Comparison of ENCODE assay signal across 21 cellular contexts in genomic region chr22:20781272-20781990, GRCh38. TPM values are rescaled to one million over a fixed set of nuclear protein-coding genes. Genes with fewer than 3 reads are reported as not detected.
DNase-seq lines count a peak whose midpoint lies in the region; ATAC-seq, FAIRE-seq and TF ChIP-seq lines count a peak whose summit lies in the region.
"Had no signal": no experiment of that assay in that cellular context is flagged by ENCODE, and none has a peak within 500 bp of the region (broad histone marks: within the 10 kb centered on the region; RNA-seq: fewer than 3 reads in every experiment).

No MANE protein-coding gene starts in this region.

- no peak for TF ChIP-seq CTCF in mammary epithelial cell (conservative IDR thresholded peaks at IDR 0.05 in 1 of 2, IDR thresholded peaks at IDR 0.05 in 1 of 2; ENCODE audit: extremely low read depth in 1 of 2, insufficient read depth in 1 of 2, low read depth in 1 of 2, low read length in 2 of 2)
- TF ChIP-seq CTCF in MCF 10A (IDR thresholded peaks at IDR 0.05; ENCODE audit: unreplicated experiment): no peak

- peaks cover 8% of the 10 kb centered on the region for H3K4me1 Mint-ChIP-seq in MCF 10A (ENCODE audit: insufficient read depth, unreplicated experiment)
- H3K4me1 Mint-ChIP-seq in activated CD4-positive, alpha-beta memory T cell treated with anti-CD3 and anti-CD28 coated beads for 36 hours (ENCODE audit: low read depth): peaks cover 22% of the 10 kb centered on the region

- ATAC-seq in left lobe of liver (peak; percentile 7), GM18907 (IDR thresholded peaks at IDR 0.05; ENCODE audit: unreplicated experiment) (no peak), GM21825 (IDR thresholded peaks at IDR 0.05; ENCODE audit: unreplicated experiment) (no peak)
- ATAC-seq: effector memory CD8-positive, alpha-beta T cell; stimulated activated naive B cell treated with anti-CD40 and anti-IgM and Interleukin-4, amounts not matched to agents 10 μg/mL and 1 μg/mL and 100 μg/mL, for 72 hours had no signal

- no peak overlapping the region for H3K9ac ChIP-seq in mammary epithelial cell (ENCODE audit: insufficient read depth, low read length)

- H3K4me3 Mint-ChIP-seq in MCF 10A (ENCODE audit: unreplicated experiment): no peak overlapping the region
- H3K4me3 Mint-ChIP-seq in activated CD4-positive, alpha-beta memory T cell treated with anti-CD3 and anti-CD28 coated beads for 36 hours: no peak overlapping the region
- H3K4me3 Mint-ChIP-seq: effector memory CD8-positive, alpha-beta T cell; nephron progenitor cell; stimulated activated naive B cell treated with anti-CD40 and anti-IgM and Interleukin-4, amounts not matched to agents 10 μg/mL and 1 μg/mL and 100 μg/mL, for 72 hours had no signal

- no peak overlapping the region for H2AFZ ChIP-seq in mammary epithelial cell (ENCODE audit: low read depth, low read length)

- no peak overlapping the region for H3K27ac Mint-ChIP-seq in MCF 10A (ENCODE audit: low read depth, unreplicated experiment)
- H3K27ac Mint-ChIP-seq in activated CD4-positive, alpha-beta memory T cell treated with anti-CD3 and anti-CD28 coated beads for 36 hours: peak overlapping the region; percentile 76
- H3K27ac Mint-ChIP-seq: nephron progenitor cell had no signal

- DNase-seq in mammary epithelial cell: peak; percentile 29
- DNase-seq in MCF 10A (ENCODE audit: unreplicated experiment): no peak
- peak; percentile 74 for DNase-seq in activated CD4-positive, alpha-beta memory T cell treated with anti-CD3 and anti-CD28 coated beads for 36 hours
- DNase-seq in left lobe of liver (ENCODE audit: low spot score): no peak
- DNase-seq in urothelium cell line (ENCODE audit: low spot score): no peak
- DNase-seq in kidney tubule cell (ENCODE audit: low spot score): no peak
- DNase-seq: effector memory CD8-positive, alpha-beta T cell; glutamatergic neuron; left ventricle myocardium inferior; NCI-H1048; NCI-H774; nephron progenitor cell; SJCRH30; stimulated activated naive B cell treated with anti-CD40 and anti-IgM and Interleukin-4, amounts not matched to agents 10 μg/mL and 1 μg/mL and 100 μg/mL, for 72 hours; WERI-Rb-1 had no signal

- H4K20me1 ChIP-seq in mammary epithelial cell (ENCODE audit: insufficient read depth, low read length): no peaks in the 10 kb centered on the region

- H3K36me3 Mint-ChIP-seq in MCF 10A (ENCODE audit: insufficient read depth, unreplicated experiment): peaks cover 8% of the 10 kb centered on the region
- peaks cover 8% of the 10 kb centered on the region for H3K36me3 Mint-ChIP-seq in activated CD4-positive, alpha-beta memory T cell treated with anti-CD3 and anti-CD28 coated beads for 36 hours

- POLR2A ChIA-PET in MCF 10A (lab: Yijun Ruan, JAX): interaction anchor here (0.6 kb wide), 1 partner anchor 31 kb away, joined by 3 read pairs; no protein-coding TSS in a partner anchor
- POLR2A ChIA-PET in activated CD4-positive, alpha-beta memory T cell treated with anti-CD3 and anti-CD28 coated beads for 36 hours (lab: Charles Lee): interaction anchor here (0.8 kb wide), 1 partner anchor 189 kb away, joined by 3 read pairs; no protein-coding TSS in a partner anchor

- no peak overlapping the region for H3K27ac ChIP-seq in mammary epithelial cell (ENCODE audit: insufficient read depth, low read depth, low read length)
- H3K27ac ChIP-seq: ascending aorta, left ventricle myocardium inferior, SJCRH30, WERI-Rb-1 had no signal

- intact Hi-C loops in mammary epithelial cell (cut with micrococcal nuclease) (no loop called here), MCF 10A (cut with micrococcal nuclease) (no loop called here)
- intact Hi-C loops in activated CD4-positive, alpha-beta memory T cell treated with anti-CD3 and anti-CD28 coated beads for 36 hours (cut with micrococcal nuclease): loop anchor here (1.0 to 5.0 kb wide), 2 partner anchors 31 to 159 kb away; no protein-coding TSS in a partner anchor

- H3K27me3 Mint-ChIP-seq in MCF 10A (ENCODE audit: insufficient read depth, unreplicated experiment): no peaks in the 10 kb centered on the region
- H3K27me3 Mint-ChIP-seq in activated CD4-positive, alpha-beta memory T cell treated with anti-CD3 and anti-CD28 coated beads for 36 hours: no peaks in the 10 kb centered on the region
- H3K27me3 Mint-ChIP-seq: effector memory CD8-positive, alpha-beta T cell; stimulated activated naive B cell treated with anti-CD40 and anti-IgM and Interleukin-4, amounts not matched to agents 10 μg/mL and 1 μg/mL and 100 μg/mL, for 72 hours had no signal

- no peak overlapping the region for H3K4me3 ChIP-seq in mammary epithelial cell (replicated peaks in 1 of 3; ENCODE audit: insufficient read depth in 1 of 3, low read depth in 2 of 3, low read length in 3 of 3)
- H3K4me3 ChIP-seq: ascending aorta, left ventricle myocardium inferior, SJCRH30, skin epidermis had no signal

- H3K36me3 ChIP-seq in mammary epithelial cell (ENCODE audit: insufficient read depth, low read length): no peaks in the 10 kb centered on the region
- H3K36me3 ChIP-seq: SJCRH30 had no signal

- no peaks in the 10 kb centered on the region for H3K9me3 Mint-ChIP-seq in MCF 10A (ENCODE audit: unreplicated experiment)
- H3K9me3 Mint-ChIP-seq in activated CD4-positive, alpha-beta memory T cell treated with anti-CD3 and anti-CD28 coated beads for 36 hours: no peaks in the 10 kb centered on the region
- H3K9me3 Mint-ChIP-seq: effector memory CD8-positive, alpha-beta T cell; nephron progenitor cell; stimulated activated naive B cell treated with anti-CD40 and anti-IgM and Interleukin-4, amounts not matched to agents 10 μg/mL and 1 μg/mL and 100 μg/mL, for 72 hours had no signal

- BruUV-seq in mammary epithelial cell (replicated peaks; lab: Mats Ljungman, UMichigan): no TSS peak
- BruUV-seq in MCF 10A (replicated peaks; lab: Mats Ljungman, UMichigan): no TSS peak

- FAIRE-seq in urothelium cell line (lab: Jason Lieb, UNC): peak; percentile 77

- in situ Hi-C loops in mammary epithelial cell (cut with MboI; ENCODE audit: low sequenced_read_pairs in 2 of 2): no loop called here

- WGBS in mammary epithelial cell (ENCODE audit: low coverage, missing lambda C conversion rate): 94% methylated on average over 10 of the region's 11 CpGs

- dilution Hi-C loops in mammary epithelial cell (cut with HindIII; ENCODE audit: low sequenced_read_pairs): no loop called here

- no peaks in the 10 kb centered on the region for H3K27me3 ChIP-seq in mammary epithelial cell (ENCODE audit: insufficient read depth, low read length)
- H3K27me3 ChIP-seq: ascending aorta, SJCRH30 had no signal

- no peak overlapping the region for H3K4me2 ChIP-seq in mammary epithelial cell (ENCODE audit: insufficient read depth, low read depth, low read length)

- CTCF ChIA-PET in mammary epithelial cell (lab: Charles Lee; ENCODE audit: low non-redundant PET) (no interaction called here), MCF 10A (lab: Yijun Ruan, JAX) (interaction anchor here (0.7 kb wide), 1 partner anchor 217 kb away, joined by 3 read pairs; no protein-coding TSS in a partner anchor)
- CTCF ChIA-PET in activated CD4-positive, alpha-beta memory T cell treated with anti-CD3 and anti-CD28 coated beads for 36 hours (lab: Charles Lee): interaction anchor here (1.0 to 1.1 kb wide), 2 partner anchors 13 to 19 kb away, joined by 3 to 4 read pairs; no protein-coding TSS in a partner anchor

- H3K79me2 ChIP-seq in mammary epithelial cell (ENCODE audit: insufficient read depth, low read length): no peaks in the 10 kb centered on the region

- no peaks in the 10 kb centered on the region for H3K9me3 ChIP-seq in mammary epithelial cell (replicated peaks; ENCODE audit: insufficient read depth, low read length)
- H3K9me3 ChIP-seq: ascending aorta, left ventricle myocardium inferior, SJCRH30 had no signal

- H3K4me1 ChIP-seq in mammary epithelial cell (ENCODE audit: insufficient read depth, low read length): peaks cover 18% of the 10 kb centered on the region
- H3K4me1 ChIP-seq: ascending aorta had no signal

RNA-seq across cellular contexts. Expression of gene SERPIND1, which starts 7.5 kb away (rescaled TPM):
- not detected for total RNA-seq in mammary epithelial cell
- polyA plus RNA-seq in mammary epithelial cell: not detected
- polyA minus RNA-seq in mammary epithelial cell: not detected
- total RNA-seq in MCF 10A (2022): not detected in 2 replicates
- not detected for total RNA-seq in activated CD4-positive, alpha-beta memory T cell treated with anti-CD3 and anti-CD28 coated beads for 36 hours
- total RNA-seq in left lobe of liver: 261 TPM
- total RNA-seq: ascending aorta, H4 had no signal
- polyA plus RNA-seq: BJ had no signal

Comparison
In these comparisons a context has a peak if more than half of its experiments do, and no peak if none do; other contexts are left out.
1. DNase-seq: peak in mammary epithelial cell (single experiment) and activated CD4-positive, alpha-beta memory T cell treated with anti-CD3 and anti-CD28 coated beads for 36 hours (single experiment); none in MCF 10A (single experiment), left lobe of liver (single experiment), urothelium cell line (single experiment) and kidney tubule cell (single experiment).
2. RNA of gene SERPIND1, which starts 7.5 kb away (total RNA-seq): 261 TPM in left lobe of liver (single experiment); not detected in activated CD4-positive, alpha-beta memory T cell treated with anti-CD3 and anti-CD28 coated beads for 36 hours, not detected in mammary epithelial cell and not detected in MCF 10A; every median in the first group is over 100 times any median in the second.